Comparison of ENCODE assay signal across 12 cellular contexts in genomic region chr3:13866406-13866965, GRCh38. TPM values are rescaled to one million over a fixed set of nuclear protein-coding genes. Genes with fewer than 3 reads are reported as not detected.
A peak's percentile ranks its signal among the peaks of the same experiment; 100 is the strongest.
DNase-seq lines count a peak whose midpoint lies in the region; ATAC-seq and FAIRE-seq lines count a peak whose summit lies in the region.
"Had no signal": no experiment of that assay in that cellular context is flagged by ENCODE, and none has a peak within 500 bp of the region (broad histone marks: within the 10 kb centered on the region; RNA-seq: fewer than 3 reads in every experiment).

No MANE protein-coding gene starts in this region.

- peak overlapping the region; percentile 66 for H3K4me3 Mint-ChIP-seq in activated naive CD4-positive, alpha-beta T cell treated with anti-CD3 and anti-CD28 coated beads, Interleukin-2, amount 50 U/mL, for 24 hours
- no peak overlapping the region for H3K4me3 Mint-ChIP-seq in immature natural killer cell
- H3K4me3 Mint-ChIP-seq: natural killer cell had no signal

- H3K4me1 Mint-ChIP-seq in activated naive CD4-positive, alpha-beta T cell treated with anti-CD3 and anti-CD28 coated beads, Interleukin-2, amount 50 U/mL, for 24 hours = peaks cover 71% of the 10 kb centered on the region
- H3K4me1 Mint-ChIP-seq in immature natural killer cell = peaks cover 7 to 9% of the 10 kb centered on the region in 2 donors

- no peaks in the 10 kb centered on the region for H3K27me3 Mint-ChIP-seq in activated naive CD4-positive, alpha-beta T cell treated with anti-CD3 and anti-CD28 coated beads, Interleukin-2, amount 50 U/mL, for 24 hours
- H3K27me3 Mint-ChIP-seq in immature natural killer cell (ENCODE audit: low read depth in 3 of 3) = peaks cover 5 to 14% (median 7%) of the 10 kb centered on the region in 3 donors

- no peak for ATAC-seq in GM21737 (IDR thresholded peaks at IDR 0.05; ENCODE audit: unreplicated experiment)

- H3K36me3 Mint-ChIP-seq in activated naive CD4-positive, alpha-beta T cell treated with anti-CD3 and anti-CD28 coated beads, Interleukin-2, amount 50 U/mL, for 24 hours = peaks cover 6% of the 10 kb centered on the region
- H3K36me3 Mint-ChIP-seq in immature natural killer cell = no peaks in the 10 kb centered on the region
- H3K36me3 Mint-ChIP-seq: natural killer cell had no signal

- peak overlapping the region; percentile 87 for H3K27ac Mint-ChIP-seq in activated naive CD4-positive, alpha-beta T cell treated with anti-CD3 and anti-CD28 coated beads, Interleukin-2, amount 50 U/mL, for 24 hours
- H3K27ac Mint-ChIP-seq in immature natural killer cell = peak overlapping the region in 1 of 6 donors; percentile 12

- DNase-seq in HTR-8/SVneo (ENCODE audit: insufficient read length, low spot score) (no peak), ecto neural progenitor cell (ENCODE audit: low spot score) (no peak), immature natural killer cell (no peak), NCI-H1930 (lab: John Stamatoyannopoulos, UW) (no peak)
- DNase-seq in activated CD4-positive, alpha-beta T cell treated with anti-CD3 and anti-CD28 coated beads for 4 hours = peak; percentile 48 to 54
- DNase-seq in stimulated activated CD4-positive, alpha-beta T cell treated with anti-CD3 and anti-CD28 coated beads, Interleukin-2, amount 100 ng/mL, for 48 hours = peak; percentile 29 to 46
- DNase-seq: natural killer cell, NCI-H2171 treated with DMSO at 0.1 percent for 48 hours, SHP77 treated with DMSO at 0.1 percent for 48 hours, tibial artery had no signal

- peak; percentile 60 for FAIRE-seq in HTR-8/SVneo (lab: Jason Lieb, UNC)

- no peaks in the 10 kb centered on the region for H3K9me3 Mint-ChIP-seq in activated naive CD4-positive, alpha-beta T cell treated with anti-CD3 and anti-CD28 coated beads, Interleukin-2, amount 50 U/mL, for 24 hours
- H3K9me3 Mint-ChIP-seq in immature natural killer cell = no peaks in the 10 kb centered on the region
- H3K9me3 Mint-ChIP-seq: natural killer cell had no signal

RNA-seq across cellular contexts. Expression of gene WNT7A, which starts 13.4 kb away (rescaled TPM):
- not detected for polyA plus RNA-seq in immature natural killer cell

Comparison
In these comparisons a context has a peak if more than half of its experiments do, and no peak if none do; other contexts are left out.
1. DNase-seq: peak in activated CD4-positive, alpha-beta T cell treated with anti-CD3 and anti-CD28 coated beads for 4 hours (2 of 2) and stimulated activated CD4-positive, alpha-beta T cell treated with anti-CD3 and anti-CD28 coated beads, Interleukin-2, amount 100 ng/mL, for 48 hours (2 of 2); none in HTR-8/SVneo (single experiment), ecto neural progenitor cell (single experiment), immature natural killer cell (0 of 3) and NCI-H1930 (0 of 2).